ENCODE assay signal across 19 cellular contexts in genomic region chr2:166117491-166117890, GRCh38. TPM values are rescaled to one million over a fixed set of nuclear protein-coding genes. Genes with fewer than 3 reads are reported as not detected.
DNase-seq lines count a peak whose midpoint lies in the region; ATAC-seq and TF ChIP-seq lines count a peak whose summit lies in the region.
"Had no signal": no experiment of that assay in that cellular context is flagged by ENCODE, and none has a peak within 500 bp of the region (broad histone marks: within the 10 kb centered on the region; RNA-seq: fewer than 3 reads in every experiment).

No MANE protein-coding gene starts in this region.

- H3K4me3 ChIP-seq in fibroblast of mammary gland (ENCODE audit: control insufficient read depth, low read depth, low read length), result no peak overlapping the region
- H3K4me3 ChIP-seq: BLaER1, HAP-1 had no signal

- DNase-seq in EL, result peak; percentile 26
- DNase-seq in LHCN-M2 (ENCODE audit: low read depth), result peak; percentile 40
- DNase-seq in fibroblast of mammary gland (ENCODE audit: low read depth), result peak; percentile 69
- DNase-seq in T1000 (lab: John Stamatoyannopoulos, UW), result no peak
- DNase-seq in dermis blood vessel endothelial cell, result no peak
- DNase-seq in kidney glomerular epithelial cell (lab: John Stamatoyannopoulos, UW), result no peak
- DNase-seq: ACHN; AML-193; CD4-positive, alpha-beta memory T cell; DMS153; DMS79; KG1 had no signal

- ATAC-seq in GM18873 (IDR thresholded peaks at IDR 0.05; ENCODE audit: low FRiP score, unreplicated experiment), result no peak

- no peak for TF ChIP-seq CTCF in fibroblast of mammary gland (conservative IDR thresholded peaks at IDR 0.05; ENCODE audit: control insufficient read depth, insufficient read depth, low read depth, low read length)

RNA-seq across cellular contexts. Expression of gene SCN1A, which starts 10.3 kb away (rescaled TPM):
- total RNA-seq in LHCN-M2 (2014; rRNA removed), result 0.06 and 1.1 TPM in 2 replicates
- polyA plus RNA-seq in LHCN-M2 (2012), result 0.01 TPM
- total RNA-seq in dermis blood vessel endothelial cell, result under 0.01 TPM in 1 of 2 replicates, not detected in the other
- total RNA-seq: CD4-positive, alpha-beta memory T cell; Daoy; G401; HT-29 had no signal
- polyA plus RNA-seq: CD14-positive monocyte; CD4-positive, alpha-beta memory T cell had no signal

Comparison
In these comparisons a context has a peak if more than half of its experiments do, and no peak if none do; other contexts are left out.
1. DNase-seq: peak in EL (single experiment), LHCN-M2 (single experiment) and fibroblast of mammary gland (single experiment); none in T1000 (single experiment), dermis blood vessel endothelial cell (single experiment) and kidney glomerular epithelial cell (single experiment).